ENCODE assay signal across 19 cellular contexts in the genomic region with DNA sequence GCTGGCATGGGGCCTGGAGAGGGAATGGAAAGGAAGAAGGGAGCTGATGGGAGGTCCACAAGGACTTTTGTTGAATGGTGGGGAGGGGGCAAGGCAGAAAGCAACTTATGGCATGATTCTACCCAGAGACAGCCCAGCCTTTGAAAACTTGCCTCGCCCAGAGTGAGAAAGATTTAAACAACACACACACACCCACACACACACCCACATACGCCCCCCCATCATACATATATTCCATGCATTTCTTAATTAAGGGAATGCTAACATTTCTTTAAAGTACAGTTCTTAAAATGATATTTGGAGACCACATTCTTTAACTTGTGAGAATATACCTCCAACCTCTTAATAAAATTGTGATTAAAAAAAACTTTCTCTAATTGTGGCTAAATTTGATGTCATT.
DNase-seq lines count a peak whose midpoint lies in the region; ATAC-seq and TF ChIP-seq lines count a peak whose summit lies in the region.
"Had no signal": no experiment of that assay in that cellular context is flagged by ENCODE, and none has a peak within 500 bp of the region (broad histone marks: within the 10 kb centered on the region; RNA-seq: fewer than 3 reads in every experiment).

No MANE protein-coding gene starts in this region.

- H3K9me3 ChIP-seq in left ventricle myocardium inferior (replicated peaks), result no peaks in the 10 kb centered on the region
- no peaks in the 10 kb centered on the region for H3K9me3 ChIP-seq in right cardiac atrium (ENCODE audit: control insufficient read depth, low read length)
- no peaks in the 10 kb centered on the region for H3K9me3 ChIP-seq in PC-9 (ENCODE audit: insufficient read depth, low read depth)
- H3K9me3 ChIP-seq in hepatocyte (ENCODE audit: low read depth), result no peaks in the 10 kb centered on the region
- no peaks in the 10 kb centered on the region for H3K9me3 ChIP-seq in smooth muscle cell (replicated peaks; ENCODE audit: low read depth)
- H3K9me3 ChIP-seq in SJCRH30 (replicated peaks), result no peaks in the 10 kb centered on the region; the same call in 1 of the 2 replicates

- H3K4me2 ChIP-seq in PC-9 (no peak overlapping the region), hepatocyte (no peak overlapping the region), smooth muscle cell (no peak overlapping the region)
- H3K4me2 ChIP-seq: KMS-11 had no signal

- POLR2A ChIA-PET in PC-9 (lab: Charles Lee; ENCODE audit: unreplicated experiment), result no interaction called here

- H3F3A ChIP-seq in PC-9 (ENCODE audit: insufficient read depth, low read depth) (peaks cover 51% of the 10 kb centered on the region), smooth muscle cell (ENCODE audit: low read depth) (peaks cover 19% of the 10 kb centered on the region)

- intact Hi-C loops in left ventricle myocardium inferior (cut with micrococcal nuclease) (no loop called here), right cardiac atrium (cut with DNase I) (loop anchor here in 1 of 4 donors (10.0 kb wide), 1 partner anchor 128 kb away; no protein-coding TSS in a partner anchor), PC-9 (cut with micrococcal nuclease; ENCODE audit: unreplicated experiment) (no loop called here)

- H2AFZ ChIP-seq in PC-9 (no peak overlapping the region), hepatocyte (no peak overlapping the region), smooth muscle cell (ENCODE audit: low read depth) (no peak overlapping the region)

- no peaks in the 10 kb centered on the region for H3K9me2 ChIP-seq in PC-9 (ENCODE audit: insufficient read depth)
- H3K9me2 ChIP-seq in hepatocyte (replicated peaks; ENCODE audit: insufficient read depth), result no peaks in the 10 kb centered on the region

- H4K20me1 ChIP-seq in PC-9 (ENCODE audit: insufficient read depth) (no peaks in the 10 kb centered on the region), hepatocyte (ENCODE audit: insufficient read depth, poor library complexity, severe bottlenecking) (no peaks in the 10 kb centered on the region), smooth muscle cell (ENCODE audit: low read depth) (no peaks in the 10 kb centered on the region)

- H3K4me3 ChIP-seq in left ventricle myocardium inferior (no peak overlapping the region), right cardiac atrium (ENCODE audit: low read length) (no peak overlapping the region), PC-9 (no peak overlapping the region), hepatocyte (no peak overlapping the region), smooth muscle cell (no peak overlapping the region), SJCRH30 (no peak overlapping the region)
- H3K4me3 ChIP-seq: GM12878 had no signal

- ATAC-seq in right cardiac atrium, result no peak
- ATAC-seq: GM12878, SK-N-SH treated with all-trans-retinoic acid at 6 μM for 48 hours had no signal

- CTCF ChIA-PET in PC-9 (lab: Charles Lee), result no interaction called here

- H3K4me1 ChIP-seq in left ventricle myocardium inferior (peaks cover 37% of the 10 kb centered on the region), right cardiac atrium (ENCODE audit: control insufficient read depth, insufficient read depth, low read length) (peaks cover 5% of the 10 kb centered on the region), PC-9 (replicated peaks; ENCODE audit: insufficient read depth) (peaks cover 56% of the 10 kb centered on the region), hepatocyte (ENCODE audit: insufficient read depth) (peaks cover 33% of the 10 kb centered on the region), smooth muscle cell (ENCODE audit: low read depth) (peaks cover 28% of the 10 kb centered on the region), SJCRH30 (peaks cover 19% of the 10 kb centered on the region)

- H3K79me2 ChIP-seq in PC-9 (ENCODE audit: low read depth) (no peaks in the 10 kb centered on the region), hepatocyte (no peaks in the 10 kb centered on the region), smooth muscle cell (ENCODE audit: low read depth) (no peaks in the 10 kb centered on the region)

- TF ChIP-seq CTCF in left ventricle myocardium inferior (IDR thresholded peaks at IDR 0.05; ENCODE audit: borderline replicate concordance) (no peak), PC-9 (conservative IDR thresholded peaks at IDR 0.05) (no peak), hepatocyte (IDR thresholded peaks at IDR 0.05; ENCODE audit: poor library complexity) (no peak), smooth muscle cell (IDR thresholded peaks at IDR 0.05; ENCODE audit: borderline replicate concordance, insufficient read depth, poor library complexity, severe bottlenecking) (no peak)

- peak overlapping the region; percentile 87 for H3K27ac ChIP-seq in left ventricle myocardium inferior (replicated peaks)
- H3K27ac ChIP-seq in right cardiac atrium (ENCODE audit: low read length), result no peak overlapping the region
- H3K27ac ChIP-seq in PC-9, result 0 out of 2 replicates have a peak overlapping the region, but pooled peaks have one; percentile 14
- H3K27ac ChIP-seq in hepatocyte, result peak overlapping the region; percentile 71
- peak overlapping the region; percentile 38 for H3K27ac ChIP-seq in smooth muscle cell (ENCODE audit: low read depth)
- H3K27ac ChIP-seq in SJCRH30, result no peak overlapping the region
- H3K27ac ChIP-seq: KMS-11 had no signal

- no peaks in the 10 kb centered on the region for H3K36me3 ChIP-seq in left ventricle myocardium inferior
- no peaks in the 10 kb centered on the region for H3K36me3 ChIP-seq in PC-9 (ENCODE audit: low read depth)
- H3K36me3 ChIP-seq in hepatocyte (replicated peaks; ENCODE audit: insufficient read depth, low read depth), result no peaks in the 10 kb centered on the region
- no peaks in the 10 kb centered on the region for H3K36me3 ChIP-seq in smooth muscle cell (ENCODE audit: low read depth)
- no peaks in the 10 kb centered on the region for H3K36me3 ChIP-seq in SJCRH30

- 96% methylated on average over 2 of the region's 2 CpGs for WGBS in right cardiac atrium
- 98% methylated on average over 2 of the region's 2 CpGs for WGBS in hepatocyte (ENCODE audit: low lambda C conversion rate, missing lambda C conversion rate)
- WGBS in smooth muscle cell (ENCODE audit: low lambda C conversion rate), result 94% methylated on average over 2 of the region's 2 CpGs

- no peak overlapping the region for H3K9ac ChIP-seq in smooth muscle cell (ENCODE audit: low read depth)
- H3K9ac ChIP-seq: KMS-11 had no signal

- H3K27me3 ChIP-seq in left ventricle myocardium inferior (ENCODE audit: low read depth) (no peaks in the 10 kb centered on the region), right cardiac atrium (ENCODE audit: control insufficient read depth, insufficient read depth) (no peaks in the 10 kb centered on the region), PC-9 (ENCODE audit: insufficient read depth, low read depth) (no peaks in the 10 kb centered on the region), hepatocyte (no peaks in the 10 kb centered on the region), smooth muscle cell (ENCODE audit: low read depth) (no peaks in the 10 kb centered on the region), SJCRH30 (no peaks in the 10 kb centered on the region)

- BruUV-seq in PC-9 (replicated peaks; lab: Mats Ljungman, UMichigan), result TSS peak; percentile 16

- DNase-seq in left ventricle myocardium inferior, result no peak
- DNase-seq in right cardiac atrium, result no peak
- DNase-seq in PC-9, result no peak
- DNase-seq in hepatocyte (ENCODE audit: low spot score), result no peak
- DNase-seq in smooth muscle cell (lab: John Stamatoyannopoulos, UW; ENCODE audit: unreplicated experiment), result no peak
- no peak for DNase-seq in cerebellar cortex (ENCODE audit: low spot score)
- no peak for DNase-seq in SJCRH30
- DNase-seq in AG08395 (ENCODE audit: low spot score), result no peak
- DNase-seq: 8988T; CD4-positive, alpha-beta T cell; MV-4-11; NCI-H1694 treated with DMSO at 0.1 percent for 48 hours; NCI-H510A treated with DMSO at 0.1 percent for 48 hours; NCI-H774; OCI-M1; SHP77 treated with DMSO at 0.1 percent for 48 hours had no signal

Comparison
In these comparisons a context has a peak if more than half of its experiments do, and no peak if none do; other contexts are left out.
1. H3K27ac ChIP-seq: peak in left ventricle myocardium inferior (single experiment), PC-9 (single experiment), hepatocyte (single experiment) and smooth muscle cell (single experiment); none in right cardiac atrium (single experiment) and SJCRH30 (single experiment).